ENCODE assay signal across 24 cellular contexts in genomic region chr7:89771003-89771636, GRCh38.
DNase-seq lines count a peak whose midpoint lies in the region; ATAC-seq, FAIRE-seq and TF ChIP-seq lines count a peak whose summit lies in the region.
"Had no signal": no experiment of that assay in that cellular context is flagged by ENCODE, and none has a peak within 500 bp of the region (broad histone marks: within the 10 kb centered on the region; RNA-seq: fewer than 3 reads in every experiment).

No MANE protein-coding gene starts in this region.

- peak overlapping the region; percentile 57 to 76 (median 65) for H3K27ac Mint-ChIP-seq in nephron
- H3K27ac Mint-ChIP-seq: activated naive CD4-positive, alpha-beta T cell treated with anti-CD3 and anti-CD28 coated beads, Interleukin-2, amount 50 U/mL, for 24 hours; activated T-cell treated with anti-CD3 and anti-CD28 coated beads, Interleukin-2, amount 50 U/mL, for 24 hours; dendritic cell treated with granulocyte-macrophage colony-stimulating factor and Interleukin-4, amounts not matched to agents 40 ng/mL and 50 ng/mL, for 4 days; nephron progenitor cell had no signal

- no peak overlapping the region for H3K4me3 Mint-ChIP-seq in nephron
- H3K4me3 Mint-ChIP-seq: activated naive CD4-positive, alpha-beta T cell treated with anti-CD3 and anti-CD28 coated beads, Interleukin-2, amount 50 U/mL, for 24 hours; activated T-cell treated with anti-CD3 and anti-CD28 coated beads, Interleukin-2, amount 50 U/mL, for 24 hours; dendritic cell treated with granulocyte-macrophage colony-stimulating factor and Interleukin-4, amounts not matched to agents 40 ng/mL and 50 ng/mL, for 4 days; nephron progenitor cell had no signal

- no peaks in the 10 kb centered on the region for H3K9me3 Mint-ChIP-seq in nephron
- H3K9me3 Mint-ChIP-seq: activated naive CD4-positive, alpha-beta T cell treated with anti-CD3 and anti-CD28 coated beads, Interleukin-2, amount 50 U/mL, for 24 hours; activated T-cell treated with anti-CD3 and anti-CD28 coated beads, Interleukin-2, amount 50 U/mL, for 24 hours; dendritic cell treated with granulocyte-macrophage colony-stimulating factor and Interleukin-4, amounts not matched to agents 40 ng/mL and 50 ng/mL, for 4 days; nephron progenitor cell had no signal

- no peaks in the 10 kb centered on the region for H3K27me3 ChIP-seq in MG63
- H3K27me3 ChIP-seq: BLaER1, body of pancreas, esophagus squamous epithelium, heart left ventricle, tibial nerve had no signal

- no peaks in the 10 kb centered on the region for H3K27me3 Mint-ChIP-seq in nephron (ENCODE audit: low read depth)
- H3K27me3 Mint-ChIP-seq: activated naive CD4-positive, alpha-beta T cell treated with anti-CD3 and anti-CD28 coated beads, Interleukin-2, amount 50 U/mL, for 24 hours; activated T-cell treated with anti-CD3 and anti-CD28 coated beads, Interleukin-2, amount 50 U/mL, for 24 hours; dendritic cell treated with granulocyte-macrophage colony-stimulating factor and Interleukin-4, amounts not matched to agents 40 ng/mL and 50 ng/mL, for 4 days had no signal

- H3K36me3 ChIP-seq in MG63, result no peaks in the 10 kb centered on the region
- H3K36me3 ChIP-seq: BLaER1, esophagus squamous epithelium, heart left ventricle, tibial nerve had no signal

- no peaks in the 10 kb centered on the region for H3K4me1 Mint-ChIP-seq in nephron
- H3K4me1 Mint-ChIP-seq: activated naive CD4-positive, alpha-beta T cell treated with anti-CD3 and anti-CD28 coated beads, Interleukin-2, amount 50 U/mL, for 24 hours; nephron progenitor cell had no signal

- in situ Hi-C loops in astrocyte of the spinal cord (cut with HindIII; ENCODE audit: low sequenced_read_pairs), result no loop called here

- DNase-seq in MG63 (peak; percentile 39), astrocyte of the spinal cord (ENCODE audit: low read depth, low spot score) (no peak), Ammon's horn (ENCODE audit: low spot score) (no peak)
- DNase-seq in activated effector memory CD4-positive, alpha-beta T cell treated with Interleukin-2 at 50 U/mL for 16 hours, result no peak
- DNase-seq: activated CD4-positive, alpha-beta T cell treated with anti-CD3 and anti-CD28 coated beads, Interleukin-2, amount 50 U/mL, for 48 hours; activated T-cell treated with anti-CD3 and anti-CD28 coated beads, Interleukin-2, amount 50 U/mL, for 24 hours; body of pancreas; esophagus squamous epithelium; heart left ventricle; mesendoderm; NCI-H1436 treated with DMSO at 0.1 percent for 48 hours; NCI-H510A; nephron progenitor cell; stimulated activated naive CD4-positive, alpha-beta T cell had no signal

- peak; percentile 15 for FAIRE-seq in G401.6 (lab: Jason Lieb, UNC)
- FAIRE-seq: H54, keratinocyte had no signal

- TF ChIP-seq CTCF in astrocyte of the spinal cord (IDR thresholded peaks at IDR 0.05; ENCODE audit: low read depth, low read length) (peak; percentile 18), nephron (IDR thresholded peaks at IDR 0.05; ENCODE audit: unreplicated experiment in 3 of 3) (peak; percentile 38 to 46 (median 44))

- H3K9me3 ChIP-seq in MG63, result no peaks in the 10 kb centered on the region
- H3K9me3 ChIP-seq: BLaER1, body of pancreas, esophagus squamous epithelium had no signal

- H3K36me3 Mint-ChIP-seq in nephron (ENCODE audit: low read depth), result no peaks in the 10 kb centered on the region
- H3K36me3 Mint-ChIP-seq: activated naive CD4-positive, alpha-beta T cell treated with anti-CD3 and anti-CD28 coated beads, Interleukin-2, amount 50 U/mL, for 24 hours had no signal

- no peak overlapping the region for H3K4me3 ChIP-seq in MG63
- H3K4me3 ChIP-seq in astrocyte of the spinal cord (ENCODE audit: low read depth, low read length), result no peak overlapping the region
- H3K4me3 ChIP-seq: BLaER1, body of pancreas, esophagus squamous epithelium, heart left ventricle, tibial nerve had no signal

- ATAC-seq in HG03108 (IDR thresholded peaks at IDR 0.05; ENCODE audit: unreplicated experiment) (no peak), HG03175 (IDR thresholded peaks at IDR 0.05; ENCODE audit: unreplicated experiment) (no peak)
- ATAC-seq: body of pancreas, heart left ventricle had no signal
